In the genomic region with DNA sequence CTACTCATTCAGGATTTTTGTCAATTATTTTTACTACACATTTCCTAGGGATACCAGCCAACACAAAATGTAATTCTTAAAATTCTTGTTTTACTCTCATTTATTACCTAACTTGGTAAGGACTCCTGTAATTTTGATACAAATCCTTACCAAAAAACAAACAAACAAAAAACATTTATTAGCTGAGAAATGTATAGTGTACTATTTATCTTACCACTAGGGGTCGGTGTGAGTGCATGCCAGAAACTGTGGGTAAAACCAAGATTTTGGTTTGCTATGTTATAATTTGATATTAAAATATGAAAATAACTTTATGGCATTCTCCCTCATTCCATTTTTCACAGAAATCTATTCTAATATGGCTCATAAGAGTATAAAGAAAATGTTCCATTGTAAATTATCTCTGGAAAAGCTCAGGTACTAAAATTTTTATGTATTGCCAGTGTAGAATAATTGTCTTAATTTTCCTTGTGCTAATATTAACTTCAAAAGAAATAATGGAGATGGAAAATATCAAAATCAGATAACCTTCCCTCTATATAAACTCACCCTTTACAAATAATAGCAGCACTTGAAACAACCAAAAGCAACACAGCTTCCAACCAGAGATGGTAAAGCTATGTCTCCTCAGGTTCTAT, we compare ENCODE assay signal across 8 cellular contexts.
DNase-seq lines count a peak whose midpoint lies in the region; ATAC-seq, FAIRE-seq and TF ChIP-seq lines count a peak whose summit lies in the region.

No MANE protein-coding gene starts in this region.

- peak; percentile 65 for TF ChIP-seq CTCF in D721Med (IDR thresholded peaks at IDR 0.05; ENCODE audit: insufficient read depth, missing control alignments)
- peak; percentile 49 for TF ChIP-seq CTCF in liver (IDR thresholded peaks at IDR 0.05; ENCODE audit: low read depth, low read length, missing input control)

- CTCF ChIA-PET in HEK293T (lab: Yijun Ruan, JAX): interaction anchor here (0.5 to 1.1 kb wide), 2 partner anchors 287 to 538 kb away, joined by 3 to 4 read pairs; no protein-coding TSS in a partner anchor

- H3K36me3 Mint-ChIP-seq in natural killer cell treated with Interleukin-12 subunit alpha and Interleukin-12 subunit beta and Interleukin-15 and Interleukin-18, amount 100 ng/mL, for 72 hours: no peaks in the 10 kb centered on the region

- POLR2A ChIA-PET in HEK293T (lab: Yijun Ruan, JAX): no interaction called here

- H3K4me1 Mint-ChIP-seq in natural killer cell treated with Interleukin-12 subunit alpha and Interleukin-12 subunit beta and Interleukin-15 and Interleukin-18, amount 100 ng/mL, for 72 hours (ENCODE audit: low read depth in 2 of 2): no peaks in the 10 kb centered on the region

- DNase-seq in D721Med (ENCODE audit: insufficient read length, low spot score): no peak
- peak; percentile 2 for DNase-seq in HEK293T (ENCODE audit: extremely low spot score)
- no peak for DNase-seq in effector memory CD4-positive, alpha-beta T cell
- no peak for DNase-seq in ecto neural progenitor cell (ENCODE audit: low spot score)
- DNase-seq in NCI-H748 treated with DMSO at 0.1 percent for 48 hours (lab: John Stamatoyannopoulos, UW): no peak
- DNase-seq in natural killer cell treated with Interleukin-12 subunit alpha and Interleukin-12 subunit beta and Interleukin-15 and Interleukin-18, amount 100 ng/mL, for 72 hours (ENCODE audit: low spot score): no peak

- no peak overlapping the region for H3K4me3 Mint-ChIP-seq in natural killer cell treated with Interleukin-12 subunit alpha and Interleukin-12 subunit beta and Interleukin-15 and Interleukin-18, amount 100 ng/mL, for 72 hours

- H3K36me3 ChIP-seq in liver (ENCODE audit: control insufficient read depth in 4 of 4, insufficient read depth in 3 of 4, low read depth in 1 of 4, low read length in 3 of 4): no peaks in the 10 kb centered on the region
- no peaks in the 10 kb centered on the region for H3K36me3 ChIP-seq in effector memory CD4-positive, alpha-beta T cell (ENCODE audit: control insufficient read depth, insufficient read depth, low read length)

- WGBS in liver: 0% methylated on average over 1 of the region's 1 CpG

- no peaks in the 10 kb centered on the region for H3K4me1 ChIP-seq in liver (ENCODE audit: control insufficient read depth in 4 of 4, insufficient read depth in 4 of 4, low read length in 3 of 4)
- H3K4me1 ChIP-seq in effector memory CD4-positive, alpha-beta T cell (ENCODE audit: control insufficient read depth, insufficient read depth, low read length, poor library complexity, severe bottlenecking): no peaks in the 10 kb centered on the region

- no peak overlapping the region for H3K27ac ChIP-seq in liver (ENCODE audit: low read depth in 1 of 2, low read length in 2 of 2)
- no peak overlapping the region for H3K27ac ChIP-seq in effector memory CD4-positive, alpha-beta T cell (ENCODE audit: insufficient read depth, low read length, poor library complexity, severe bottlenecking)

- ATAC-seq in natural killer cell treated with Interleukin-12 subunit alpha and Interleukin-12 subunit beta and Interleukin-15 and Interleukin-18, amount 100 ng/mL, for 72 hours: no peak

- FAIRE-seq in D721Med (lab: Jason Lieb, UNC) (peak; percentile 85), TTC549 (lab: Jason Lieb, UNC) (peak; percentile 77)

- H3K4me3 ChIP-seq in liver (ENCODE audit: low read depth in 1 of 3, low read length in 3 of 3): no peak overlapping the region
- H3K4me3 ChIP-seq in effector memory CD4-positive, alpha-beta T cell (ENCODE audit: insufficient read depth, low read depth, low read length, poor library complexity, severe bottlenecking): no peak overlapping the region

- no peaks in the 10 kb centered on the region for H3K27me3 Mint-ChIP-seq in natural killer cell treated with Interleukin-12 subunit alpha and Interleukin-12 subunit beta and Interleukin-15 and Interleukin-18, amount 100 ng/mL, for 72 hours

- no peaks in the 10 kb centered on the region for H3K9me3 Mint-ChIP-seq in natural killer cell treated with Interleukin-12 subunit alpha and Interleukin-12 subunit beta and Interleukin-15 and Interleukin-18, amount 100 ng/mL, for 72 hours

- no peak overlapping the region for H3K27ac Mint-ChIP-seq in natural killer cell treated with Interleukin-12 subunit alpha and Interleukin-12 subunit beta and Interleukin-15 and Interleukin-18, amount 100 ng/mL, for 72 hours

- peak; percentile 75 to 76 for TF ChIP-seq RAD21 in liver (IDR thresholded peaks at IDR 0.05)

- H3K27me3 ChIP-seq in liver (ENCODE audit: control insufficient read depth in 4 of 4, insufficient read depth in 4 of 4, low read length in 3 of 4): no peaks in the 10 kb centered on the region
- H3K27me3 ChIP-seq in effector memory CD4-positive, alpha-beta T cell (replicated peaks; ENCODE audit: control insufficient read depth, insufficient read depth, low read length, poor library complexity, severe bottlenecking): no peaks in the 10 kb centered on the region

- no peak overlapping the region for H3K9ac ChIP-seq in liver (ENCODE audit: low read depth in 1 of 2, low read length in 2 of 2)

- H3K9me3 ChIP-seq in liver (ENCODE audit: control insufficient read depth in 4 of 4, low read length in 3 of 4): no peaks in the 10 kb centered on the region
- H3K9me3 ChIP-seq in effector memory CD4-positive, alpha-beta T cell (ENCODE audit: control insufficient read depth, low read length): no peaks in the 10 kb centered on the region

TF ChIP-seq in HEK293T, 16 proteins besides CTCF, POLR2A, EP300 and RAD21:
- TF ChIP-seq ZNF384 (IDR thresholded peaks at IDR 0.05) (no peak), ARNT (IDR thresholded peaks at IDR 0.05) (no peak), FOXA1 (IDR thresholded peaks at IDR 0.05) (no peak), SUZ12 (IDR thresholded peaks at IDR 0.05) (no peak), SP1 (IDR thresholded peaks at IDR 0.05) (no peak)

TF ChIP-seq in liver, 16 proteins besides CTCF, POLR2A, EP300 and RAD21:
- TF ChIP-seq FOXA1 (IDR thresholded peaks at IDR 0.05): no peak
- TF ChIP-seq, protein P1, sequence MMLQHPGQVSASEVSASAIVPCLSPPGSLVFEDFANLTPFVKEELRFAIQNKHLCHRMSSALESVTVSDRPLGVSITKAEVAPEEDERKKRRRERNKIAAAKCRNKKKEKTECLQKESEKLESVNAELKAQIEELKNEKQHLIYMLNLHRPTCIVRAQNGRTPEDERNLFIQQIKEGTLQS (IDR thresholded peaks at IDR 0.05): no peak
- TF ChIP-seq TAF1 (conservative IDR thresholded peaks at IDR 0.05): no peak
- no peak for TF ChIP-seq GABPA (IDR thresholded peaks at IDR 0.05 in 1 of 2, conservative IDR thresholded peaks at IDR 0.05 in 1 of 2)
- no peak for TF ChIP-seq NR2F2 (IDR thresholded peaks at IDR 0.05)
- TF ChIP-seq RXRA (IDR thresholded peaks at IDR 0.05): no peak
- no peak for TF ChIP-seq FOXA2 (IDR thresholded peaks at IDR 0.05)
- TF ChIP-seq, protein P2, sequence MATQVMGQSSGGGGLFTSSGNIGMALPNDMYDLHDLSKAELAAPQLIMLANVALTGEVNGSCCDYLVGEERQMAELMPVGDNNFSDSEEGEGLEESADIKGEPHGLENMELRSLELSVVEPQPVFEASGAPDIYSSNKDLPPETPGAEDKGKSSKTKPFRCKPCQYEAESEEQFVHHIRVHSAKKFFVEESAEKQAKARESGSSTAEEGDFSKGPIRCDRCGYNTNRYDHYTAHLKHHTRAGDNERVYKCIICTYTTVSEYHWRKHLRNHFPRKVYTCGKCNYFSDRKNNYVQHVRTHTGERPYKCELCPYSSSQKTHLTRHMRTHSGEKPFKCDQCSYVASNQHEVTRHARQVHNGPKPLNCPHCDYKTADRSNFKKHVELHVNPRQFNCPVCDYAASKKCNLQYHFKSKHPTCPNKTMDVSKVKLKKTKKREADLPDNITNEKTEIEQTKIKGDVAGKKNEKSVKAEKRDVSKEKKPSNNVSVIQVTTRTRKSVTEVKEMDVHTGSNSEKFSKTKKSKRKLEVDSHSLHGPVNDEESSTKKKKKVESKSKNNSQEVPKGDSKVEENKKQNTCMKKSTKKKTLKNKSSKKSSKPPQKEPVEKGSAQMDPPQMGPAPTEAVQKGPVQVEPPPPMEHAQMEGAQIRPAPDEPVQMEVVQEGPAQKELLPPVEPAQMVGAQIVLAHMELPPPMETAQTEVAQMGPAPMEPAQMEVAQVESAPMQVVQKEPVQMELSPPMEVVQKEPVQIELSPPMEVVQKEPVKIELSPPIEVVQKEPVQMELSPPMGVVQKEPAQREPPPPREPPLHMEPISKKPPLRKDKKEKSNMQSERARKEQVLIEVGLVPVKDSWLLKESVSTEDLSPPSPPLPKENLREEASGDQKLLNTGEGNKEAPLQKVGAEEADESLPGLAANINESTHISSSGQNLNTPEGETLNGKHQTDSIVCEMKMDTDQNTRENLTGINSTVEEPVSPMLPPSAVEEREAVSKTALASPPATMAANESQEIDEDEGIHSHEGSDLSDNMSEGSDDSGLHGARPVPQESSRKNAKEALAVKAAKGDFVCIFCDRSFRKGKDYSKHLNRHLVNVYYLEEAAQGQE (IDR thresholded peaks at IDR 0.05): no peak
- no peak for TF ChIP-seq JUND (IDR thresholded peaks at IDR 0.05)
- no peak for TF ChIP-seq HNF4A (conservative IDR thresholded peaks at IDR 0.05)
- TF ChIP-seq SP1 (IDR thresholded peaks at IDR 0.05): no peak
